In genomic region chr11:61575886-61576516, GRCh38 we compare ENCODE assay signal across 13 cellular contexts. TPM values are rescaled to one million over a fixed set of nuclear protein-coding genes. Genes with fewer than 3 reads are reported as not detected.
DNase-seq lines count a peak whose midpoint lies in the region; TF ChIP-seq lines count a peak whose summit lies in the region.
"Had no signal": no experiment of that assay in that cellular context is flagged by ENCODE, and none has a peak within 500 bp of the region (broad histone marks: within the 10 kb centered on the region; RNA-seq: fewer than 3 reads in every experiment).

No MANE protein-coding gene starts in this region.

- H2BK12ac ChIP-seq in neuronal stem cell (ENCODE audit: low read length), result no peak overlapping the region

- peaks cover 16 to 23% of the 10 kb centered on the region in 2 donors for H3K4me1 ChIP-seq in neuronal stem cell (ENCODE audit: control insufficient read depth in 2 of 2, insufficient read depth in 1 of 2, low read depth in 1 of 2, low read length in 2 of 2)

- H3K27ac ChIP-seq in angular gyrus (ENCODE audit: low read depth, low read length), result peak overlapping the region; percentile 2
- no peak overlapping the region for H3K27ac ChIP-seq in neuronal stem cell (replicated peaks; ENCODE audit: low read length)
- H3K27ac ChIP-seq: BLaER1 had no signal

- H2AK5ac ChIP-seq in neuronal stem cell (ENCODE audit: low read depth, low read length), result peak overlapping the region; percentile 85

- no peak overlapping the region for H3K4ac ChIP-seq in neuronal stem cell (ENCODE audit: low read length)

- WGBS in neuronal stem cell (ENCODE audit: extremely low coverage in 2 of 2, insufficient read length in 2 of 2, insufficient replicate concordance in 1 of 2), 2 donors, result no CpG with 5 or more reads among the region's 12 CpGs

- no peaks in the 10 kb centered on the region for H3K79me1 ChIP-seq in neuronal stem cell (ENCODE audit: low read depth, low read length)

- in situ Hi-C loops in GM13977 (cut with MboI; ENCODE audit: low pct_unique_long_range_greater_than_20kb, low sequenced_read_pairs, unreplicated experiment), result no loop called here

- intact Hi-C loops in cardiac septum (cut with DNase I), result loop anchor here (2.0 to 5.0 kb wide), 3 partner anchors 43 to 129 kb away; no protein-coding TSS in a partner anchor

- H2BK5ac ChIP-seq in neuronal stem cell (ENCODE audit: low read length), result no peak overlapping the region

- no peak overlapping the region for H3K14ac ChIP-seq in neuronal stem cell (ENCODE audit: low read length)

- no peak overlapping the region for H3K9ac ChIP-seq in neuronal stem cell (ENCODE audit: low read depth, low read length, poor library complexity)
- H3K9ac ChIP-seq: BLaER1 had no signal

- peak overlapping the region; percentile 61 for H3K23ac ChIP-seq in neuronal stem cell (ENCODE audit: low read depth, low read length, poor library complexity)

- TF ChIP-seq CTCF in LNCAP (IDR thresholded peaks at IDR 0.05) (peak; percentile 31), GM13977 (IDR thresholded peaks at IDR 0.05; ENCODE audit: extremely low read depth, insufficient read depth, missing control alignments) (no peak)

- no peak overlapping the region for H4K91ac ChIP-seq in neuronal stem cell (ENCODE audit: low read depth, low read length, poor library complexity)

- H3K4me3 ChIP-seq in neuronal stem cell (ENCODE audit: low read length in 2 of 2), result no peak overlapping the region
- H3K4me3 ChIP-seq: BLaER1 had no signal

- no peak overlapping the region for H3K4me2 ChIP-seq in neuronal stem cell (ENCODE audit: insufficient read depth, low read length, poor library complexity, severe bottlenecking)
- H3K4me2 ChIP-seq: BLaER1 had no signal

- no peak overlapping the region for H4K8ac ChIP-seq in neuronal stem cell (ENCODE audit: low read depth, low read length)

- H3K27me3 ChIP-seq in neuronal stem cell (ENCODE audit: control insufficient read depth in 3 of 3, insufficient read depth in 3 of 3, low read depth in 1 of 3, low read length in 3 of 3), result peaks cover 10 to 66% (median 20%) of the 10 kb centered on the region in 3 experiments

- H3K18ac ChIP-seq in neuronal stem cell (ENCODE audit: low read length), result peak overlapping the region; percentile 36

- no peak overlapping the region for H2BK15ac ChIP-seq in neuronal stem cell (ENCODE audit: low read length)

- H3K36me3 ChIP-seq in neuronal stem cell (replicated peaks in 1 of 2; ENCODE audit: control insufficient read depth in 2 of 2, insufficient read depth in 2 of 2, low read length in 2 of 2), result no peaks in the 10 kb centered on the region
- H3K36me3 ChIP-seq: BLaER1 had no signal

- DNase-seq in cardiac septum (ENCODE audit: low spot score), result peak; percentile 78
- DNase-seq in neuronal stem cell (ENCODE audit: low spot score), result no peak
- no peak for DNase-seq in NCI-H748 treated with DMSO at 0.1 percent for 48 hours (lab: John Stamatoyannopoulos, UW)
- DNase-seq in GM13977 (ENCODE audit: low spot score), result no peak
- no peak for DNase-seq in NCI-H524 (lab: John Stamatoyannopoulos, UW)
- DNase-seq: HCEC 1CT, NCI-H1048, NCI-H1694, NCI-H2107, SHP77 treated with DMSO at 0.1 percent for 48 hours had no signal

- no peak overlapping the region for H2BK120ac ChIP-seq in neuronal stem cell (ENCODE audit: low read depth, low read length)

- H2AFZ ChIP-seq in neuronal stem cell (ENCODE audit: low read length), result no peak overlapping the region

- H3K9me3 ChIP-seq in neuronal stem cell (replicated peaks in 1 of 2; ENCODE audit: control insufficient read depth in 2 of 2, insufficient read depth in 1 of 2, low read depth in 1 of 2, low read length in 2 of 2), result peaks cover 0 to 2% of the 10 kb centered on the region in 2 donors
- H3K9me3 ChIP-seq: BLaER1 had no signal

RNA-seq across cellular contexts. Expression of gene SYT7, which starts 4.9 kb away (rescaled TPM):
- 9.3 TPM for total RNA-seq in cardiac septum
- 2.5 TPM for polyA plus RNA-seq in neuronal stem cell (2013, experiment 1 of 2)
- polyA plus RNA-seq in neuronal stem cell (2013, experiment 2 of 2), result 2.3 TPM
